Comparison of ENCODE assay signal across 8 cellular contexts in genomic region chr5:143019614-143020515, GRCh38.
DNase-seq lines count a peak whose midpoint lies in the region; ATAC-seq, FAIRE-seq and TF ChIP-seq lines count a peak whose summit lies in the region.

No MANE protein-coding gene starts in this region.

- TF ChIP-seq POLR2A in GM15510 (IDR thresholded peaks at IDR 0.05; ENCODE audit: borderline replicate concordance, extremely low read depth, insufficient read length) = peak; percentile 23
- no peak for TF ChIP-seq POLR2A in endothelial cell of umbilical vein (IDR thresholded peaks at IDR 0.05; ENCODE audit: low read depth, low read length)

- peak; percentile 38 for FAIRE-seq in endothelial cell of umbilical vein (lab: Jason Lieb, UNC)

- POLR2A ChIA-PET in endothelial cell of umbilical vein (lab: Charles Lee) = no interaction called here

- DNase-seq in endothelial cell of umbilical vein (ENCODE audit: low read depth, low spot score) (no peak), NCI-H146 (lab: John Stamatoyannopoulos, UW) (no peak), posterior cingulate gyrus (no peak), NCI-H526 (lab: John Stamatoyannopoulos, UW) (no peak), HK-2 (ENCODE audit: unreplicated experiment) (no peak)

- no peaks in the 10 kb centered on the region for H4K20me1 ChIP-seq in endothelial cell of umbilical vein (replicated peaks; ENCODE audit: control insufficient read depth, extremely low read depth, insufficient read depth, low read length)

- dilution Hi-C loops in endothelial cell of umbilical vein (cut with MboI; ENCODE audit: extremely low pct_ligation_motif_present, low sequenced_read_pairs) = no loop called here

- H2AFZ ChIP-seq in endothelial cell of umbilical vein (ENCODE audit: low read depth, low read length) = no peak overlapping the region

- no peak overlapping the region for H3K27ac ChIP-seq in endothelial cell of umbilical vein (ENCODE audit: insufficient read depth, low read depth, low read length)

- intact Hi-C loops in endothelial cell of umbilical vein (cut with micrococcal nuclease) = loop anchor here (5.0 kb wide), 2 partner anchors 177 to 947 kb away; no protein-coding TSS in a partner anchor
- intact Hi-C loops in posterior cingulate gyrus (cut with DNase I) = no loop called here

- H3K9me1 ChIP-seq in endothelial cell of umbilical vein (replicated peaks; ENCODE audit: control insufficient read depth, extremely low read depth, insufficient read depth, low read length) = no peaks in the 10 kb centered on the region

- BruUV-seq in endothelial cell of umbilical vein (replicated peaks; lab: Mats Ljungman, UMichigan) = no TSS peak

- peak; percentile 74 for ATAC-seq in GM19467 (IDR thresholded peaks at IDR 0.05; ENCODE audit: unreplicated experiment)
- ATAC-seq in HG03280 (IDR thresholded peaks at IDR 0.05; ENCODE audit: unreplicated experiment) = peak; percentile 87

- no peaks in the 10 kb centered on the region for H3K4me1 ChIP-seq in endothelial cell of umbilical vein (ENCODE audit: control insufficient read depth, extremely low read depth, insufficient read depth, low read length)

- H3K27me3 ChIP-seq in endothelial cell of umbilical vein (ENCODE audit: control insufficient read depth in 2 of 2, insufficient read depth in 2 of 2, low read length in 2 of 2) = no peaks in the 10 kb centered on the region

- no peak overlapping the region for H3K4me3 ChIP-seq in endothelial cell of umbilical vein (replicated peaks in 1 of 3; ENCODE audit: insufficient read depth in 1 of 3, low read depth in 1 of 3, low read length in 3 of 3)

- H3K79me2 ChIP-seq in endothelial cell of umbilical vein (ENCODE audit: control insufficient read depth, insufficient read depth, low read length) = no peaks in the 10 kb centered on the region

- no peak overlapping the region for H3K9ac ChIP-seq in endothelial cell of umbilical vein (replicated peaks; ENCODE audit: extremely low read depth, insufficient read depth, low read length)

- TF ChIP-seq CTCF in endothelial cell of umbilical vein (IDR thresholded peaks at IDR 0.05; ENCODE audit: extremely low read depth in 1 of 2, insufficient read depth in 1 of 2, low read depth in 1 of 2, low read length in 2 of 2) = no peak

- H3K9me3 ChIP-seq in endothelial cell of umbilical vein (replicated peaks; ENCODE audit: control insufficient read depth, insufficient read depth, low read length) = no peaks in the 10 kb centered on the region

- CTCF ChIA-PET in endothelial cell of umbilical vein (lab: Charles Lee) = interaction anchor here (0.7 to 1.7 kb wide), 4 partner anchors 17 to 805 kb away, joined by 3 to 4 read pairs (median 3); no protein-coding TSS in a partner anchor

- H3K36me3 ChIP-seq in endothelial cell of umbilical vein (ENCODE audit: control insufficient read depth in 2 of 2, extremely low read depth in 1 of 2, insufficient read depth in 2 of 2, low read length in 2 of 2) = no peaks in the 10 kb centered on the region

- H3K4me2 ChIP-seq in endothelial cell of umbilical vein (ENCODE audit: insufficient read depth, low read length) = no peak overlapping the region

TF ChIP-seq in endothelial cell of umbilical vein, 7 proteins besides CTCF, POLR2A, EP300 and RAD21:
- TF ChIP-seq JUN (IDR thresholded peaks at IDR 0.05; ENCODE audit: borderline replicate concordance, insufficient read depth, insufficient read length, low read depth) = no peak
- no peak for TF ChIP-seq MAX (IDR thresholded peaks at IDR 0.05; ENCODE audit: insufficient read depth, insufficient read length)
- no peak for TF ChIP-seq POLR2AphosphoS5 (IDR thresholded peaks at IDR 0.05; ENCODE audit: insufficient read depth, low read depth, low read length)
- TF ChIP-seq FOS (IDR thresholded peaks at IDR 0.05; ENCODE audit: borderline replicate concordance, insufficient read depth, low read length) = no peak
TF ChIP-seq in endothelial cell of umbilical vein: peak in this region for 0.
